In genomic region chr5:77645158-77645994, GRCh38 we compare ENCODE assay signal across 9 cellular contexts. TPM values are rescaled to one million over a fixed set of nuclear protein-coding genes. Genes with fewer than 3 reads are reported as not detected.
DNase-seq lines count a peak whose midpoint lies in the region; FAIRE-seq and TF ChIP-seq lines count a peak whose summit lies in the region.
"Had no signal": no experiment of that assay in that cellular context is flagged by ENCODE, and none has a peak within 500 bp of the region (broad histone marks: within the 10 kb centered on the region; RNA-seq: fewer than 3 reads in every experiment).

No MANE protein-coding gene starts in this region.

- no peaks in the 10 kb centered on the region for H3K36me3 ChIP-seq in effector memory CD4-positive, alpha-beta T cell (ENCODE audit: control insufficient read depth, insufficient read depth, low read length)

- no peaks in the 10 kb centered on the region for H3K9me3 ChIP-seq in effector memory CD4-positive, alpha-beta T cell (ENCODE audit: control insufficient read depth, low read length)

- POLR2A ChIA-PET in activated CD4-positive, alpha-beta T cell treated with anti-CD3 and anti-CD28 coated beads, Interleukin-2, amount 10 ng/mL, durations not matched to agents 7 days and 5 days (lab: Charles Lee), result no interaction called here

- intact Hi-C loops in lower leg skin (cut with DNase I; ENCODE audit: low total_unique reads), result no loop called here

- TF ChIP-seq CTCF in progenitor cell of endocrine pancreas (IDR thresholded peaks at IDR 0.05; ENCODE audit: unreplicated experiment) (peak; percentile 76), lower leg skin (IDR thresholded peaks at IDR 0.05) (no peak)

- H3K4me3 ChIP-seq in effector memory CD4-positive, alpha-beta T cell (ENCODE audit: insufficient read depth, low read depth, low read length, poor library complexity, severe bottlenecking), result no peak overlapping the region
- no peak overlapping the region for H3K4me3 ChIP-seq in lower leg skin (ENCODE audit: low read depth, poor library complexity, severe bottlenecking)

- no peak overlapping the region for H3K4me3 Mint-ChIP-seq in activated CD4-positive, alpha-beta T cell treated with anti-CD3 and anti-CD28 coated beads, Interleukin-2, amount 10 ng/mL, durations not matched to agents 7 days and 5 days
- H3K4me3 Mint-ChIP-seq in progenitor cell of endocrine pancreas (ENCODE audit: low read depth), result peak overlapping the region; percentile 22

- H3K27me3 ChIP-seq in effector memory CD4-positive, alpha-beta T cell (replicated peaks; ENCODE audit: control insufficient read depth, insufficient read depth, low read length, poor library complexity, severe bottlenecking), result peaks cover 51% of the 10 kb centered on the region

- H3K4me1 ChIP-seq in effector memory CD4-positive, alpha-beta T cell (ENCODE audit: control insufficient read depth, insufficient read depth, low read length, poor library complexity, severe bottlenecking), result peaks cover 8% of the 10 kb centered on the region

- peaks cover 3% of the 10 kb centered on the region for H3K9me3 Mint-ChIP-seq in activated CD4-positive, alpha-beta T cell treated with anti-CD3 and anti-CD28 coated beads, Interleukin-2, amount 10 ng/mL, durations not matched to agents 7 days and 5 days
- no peaks in the 10 kb centered on the region for H3K9me3 Mint-ChIP-seq in progenitor cell of endocrine pancreas (ENCODE audit: low read depth)

- H3K36me3 Mint-ChIP-seq in activated CD4-positive, alpha-beta T cell treated with anti-CD3 and anti-CD28 coated beads, Interleukin-2, amount 10 ng/mL, durations not matched to agents 7 days and 5 days (ENCODE audit: low read depth), result peaks cover 3% of the 10 kb centered on the region
- H3K36me3 Mint-ChIP-seq in progenitor cell of endocrine pancreas (ENCODE audit: insufficient read depth), result no peaks in the 10 kb centered on the region

- DNase-seq in NCI-H1436 (lab: John Stamatoyannopoulos, UW), result peak; percentile 57
- DNase-seq in NCI-H1436 treated with DMSO at 0.1 percent for 48 hours (lab: John Stamatoyannopoulos, UW), result no peak
- DNase-seq in HT1080 (ENCODE audit: low read depth), result peak; percentile 22
- no peak for DNase-seq in activated CD4-positive, alpha-beta T cell treated with anti-CD3 and anti-CD28 coated beads, Interleukin-2, amount 10 ng/mL, durations not matched to agents 7 days and 5 days
- peak; percentile 67 to 80 for DNase-seq in frontal cortex (ENCODE audit: low spot score in 2 of 2)
- DNase-seq in progenitor cell of endocrine pancreas (ENCODE audit: low spot score, unreplicated experiment), result peak; percentile 65
- no peak for DNase-seq in effector memory CD4-positive, alpha-beta T cell
- DNase-seq in lower leg skin (ENCODE audit: low spot score in 2 of 2), result no peak
- DNase-seq: DND-41 had no signal

- H3K27me3 Mint-ChIP-seq in activated CD4-positive, alpha-beta T cell treated with anti-CD3 and anti-CD28 coated beads, Interleukin-2, amount 10 ng/mL, durations not matched to agents 7 days and 5 days, result peaks cover 88% of the 10 kb centered on the region
- H3K27me3 Mint-ChIP-seq in progenitor cell of endocrine pancreas, result peaks cover 97% of the 10 kb centered on the region

- H3K4me1 Mint-ChIP-seq in activated CD4-positive, alpha-beta T cell treated with anti-CD3 and anti-CD28 coated beads, Interleukin-2, amount 10 ng/mL, durations not matched to agents 7 days and 5 days, result peaks cover 16% of the 10 kb centered on the region
- H3K4me1 Mint-ChIP-seq in progenitor cell of endocrine pancreas (ENCODE audit: low read depth), result peaks cover 7% of the 10 kb centered on the region

- H3K27ac ChIP-seq in effector memory CD4-positive, alpha-beta T cell (ENCODE audit: insufficient read depth, low read length, poor library complexity, severe bottlenecking), result no peak overlapping the region

- no peak for FAIRE-seq in frontal cortex (lab: Jason Lieb, UNC)

- 3 to 5% methylated on average over 53 to 64 of the region's 80 CpGs for WGBS in lower leg skin, 2 donors

- no peak for TF ChIP-seq POLR2A in lower leg skin (IDR thresholded peaks at IDR 0.05)

- CTCF ChIA-PET in activated CD4-positive, alpha-beta T cell treated with anti-CD3 and anti-CD28 coated beads, Interleukin-2, amount 10 ng/mL, durations not matched to agents 7 days and 5 days (lab: Charles Lee), result interaction anchor here (0.8 to 1.4 kb wide), 3 partner anchors 8 to 362 kb away, joined by 3 to 5 read pairs (median 4); no protein-coding TSS in a partner anchor

- H3K27ac Mint-ChIP-seq in activated CD4-positive, alpha-beta T cell treated with anti-CD3 and anti-CD28 coated beads, Interleukin-2, amount 10 ng/mL, durations not matched to agents 7 days and 5 days, result peak overlapping the region; percentile 14
- no peak overlapping the region for H3K27ac Mint-ChIP-seq in progenitor cell of endocrine pancreas

RNA-seq across cellular contexts. Expression of gene OTP, which starts 6.9 kb away (rescaled TPM):
- total RNA-seq in HT1080 (2014; rRNA removed; shearing (Covaris generic)), result not detected in 2 replicates
- 0.01 TPM in 1 of 2 replicates, not detected in the other for polyA plus RNA-seq in HT1080 (2015; cell fraction: cytosol; rRNA removed)
- not detected in 2 replicates for polyA plus RNA-seq in HT1080 (2015; cell fraction: nucleus; rRNA removed)
- not detected for total RNA-seq in activated CD4-positive, alpha-beta T cell treated with anti-CD3 and anti-CD28 coated beads, Interleukin-2, amount 10 ng/mL, durations not matched to agents 7 days and 5 days
- total RNA-seq in frontal cortex, result not detected
- not detected in 2 replicates for total RNA-seq in progenitor cell of endocrine pancreas
- not detected for total RNA-seq in lower leg skin

Comparison
In these comparisons a context has a peak if more than half of its experiments do, and no peak if none do; other contexts are left out.
1. DNase-seq: peak in NCI-H1436 (single experiment), HT1080 (single experiment), frontal cortex (2 of 2) and progenitor cell of endocrine pancreas (single experiment); none in NCI-H1436 treated with DMSO at 0.1 percent for 48 hours (single experiment), activated CD4-positive, alpha-beta T cell treated with anti-CD3 and anti-CD28 coated beads, Interleukin-2, amount 10 ng/mL, durations not matched to agents 7 days and 5 days (single experiment), effector memory CD4-positive, alpha-beta T cell (0 of 3) and lower leg skin (0 of 2).